ENCODE assay signal across 8 cellular contexts in genomic region chr15:65184305-65184943, GRCh38. TPM values are rescaled to one million over a fixed set of nuclear protein-coding genes. Genes with fewer than 3 reads are reported as not detected.
DNase-seq lines count a peak whose midpoint lies in the region; ATAC-seq and TF ChIP-seq lines count a peak whose summit lies in the region.

No MANE protein-coding gene starts in this region.

- TF ChIP-seq CTCF in heart left ventricle (IDR thresholded peaks at IDR 0.05) = no peak

- no peaks in the 10 kb centered on the region for H3K27me3 ChIP-seq in heart left ventricle

- no peaks in the 10 kb centered on the region for H3K27me3 Mint-ChIP-seq in activated naive CD8-positive, alpha-beta T cell treated with anti-CD3 and anti-CD28 coated beads for 36 hours

- peaks cover 0 to 35% (median 18%) of the 10 kb centered on the region in 12 donors for H3K4me1 ChIP-seq in heart left ventricle

- H3K36me3 Mint-ChIP-seq in activated naive CD8-positive, alpha-beta T cell treated with anti-CD3 and anti-CD28 coated beads for 36 hours = peaks cover 21% of the 10 kb centered on the region

- intact Hi-C loops in Right ventricle myocardium inferior (cut with DNase I) (loop anchor here (2.0 to 10.0 kb wide), 2 partner anchors 50 to 120 kb away; partner anchors contain the start of genes PDCD7 and RNU5B-1), cardiac septum (cut with DNase I) (loop anchor here (2.0 kb wide), 1 partner anchor 52 kb away; the partner anchor contains the start of gene PDCD7), heart left ventricle (cut with DNase I) (loop anchor here in 2 of 10 donors (2.0 to 5.0 kb wide), 3 partner anchors 52 to 120 kb away; partner anchors contain the start of genes PDCD7 (in 1 of the 2), RNU5A-1 (in 1 of the 2) and RNU5B-1 (in 1 of the 2))

- H3K4me3 Mint-ChIP-seq in activated naive CD8-positive, alpha-beta T cell treated with anti-CD3 and anti-CD28 coated beads for 36 hours = peak overlapping the region; percentile 97

- no peak for TF ChIP-seq POLR2A in heart left ventricle (IDR thresholded peaks at IDR 0.05)

- H3K4me3 ChIP-seq in heart left ventricle = peak overlapping the region; percentile 60 to 100 (median 86)

- H3K27ac ChIP-seq in heart left ventricle = peak overlapping the region; percentile 62 to 99 (median 96)

- no peaks in the 10 kb centered on the region for H3K9me3 Mint-ChIP-seq in activated naive CD8-positive, alpha-beta T cell treated with anti-CD3 and anti-CD28 coated beads for 36 hours

- no peak for DNase-seq in Right ventricle myocardium inferior (ENCODE audit: missing footprints)
- no peak for DNase-seq in cardiac septum (ENCODE audit: low spot score)
- peak; percentile 68 for DNase-seq in RPMI7951 (ENCODE audit: low read depth)
- DNase-seq in activated naive CD8-positive, alpha-beta T cell treated with anti-CD3 and anti-CD28 coated beads for 36 hours = peak; percentile 49
- DNase-seq in heart left ventricle = peak; percentile 56 to 77 (median 62)
- DNase-seq in pons (ENCODE audit: low spot score) = peak; percentile 46
- DNase-seq in COR-L47 (lab: John Stamatoyannopoulos, UW) = no peak

- no peaks in the 10 kb centered on the region for H3K9me3 ChIP-seq in heart left ventricle

- H3K36me3 ChIP-seq in heart left ventricle = peaks cover 0 to 20% (median 9%) of the 10 kb centered on the region in 9 donors

- H3K27ac Mint-ChIP-seq in activated naive CD8-positive, alpha-beta T cell treated with anti-CD3 and anti-CD28 coated beads for 36 hours = peak overlapping the region; percentile 90

- 0 to 1% (median 0%) methylated on average over 25 to 36 of the region's 36 CpGs for WGBS in heart left ventricle, 4 donors

- peaks cover 30% of the 10 kb centered on the region for H3K4me1 Mint-ChIP-seq in activated naive CD8-positive, alpha-beta T cell treated with anti-CD3 and anti-CD28 coated beads for 36 hours

- ATAC-seq in Right ventricle myocardium inferior (peak; percentile 42), HG03175 (IDR thresholded peaks at IDR 0.05; ENCODE audit: unreplicated experiment) (peak; percentile 34), heart left ventricle (peak; percentile 37 to 65 (median 48))

RNA-seq across cellular contexts. Expression of gene CLPX, which starts 0.7 kb away (rescaled TPM):
- total RNA-seq in Right ventricle myocardium inferior (54.6 TPM), cardiac septum (55.9 TPM), heart left ventricle (10 to 100 TPM; 43.8 to 64.8 (median 57.2) TPM)
- total RNA-seq in RPMI7951 (2014; rRNA removed; shearing (Covaris generic)) = 24.9 and 26.9 TPM in 2 replicates
- total RNA-seq in activated naive CD8-positive, alpha-beta T cell treated with anti-CD3 and anti-CD28 coated beads for 36 hours = 10 to 100 TPM; 70.6 to 74.9 TPM
- polyA plus RNA-seq in heart left ventricle = 10 to 100 TPM; 11.2 to 29.2 TPM

RNA-seq across cellular contexts. Expression of gene CILP, which starts 26.8 kb away (rescaled TPM):
- total RNA-seq in Right ventricle myocardium inferior = 15.7 TPM
- total RNA-seq in cardiac septum = 24.0 TPM
- 0.10 TPM in 1 of 2 replicates, not detected in the other for total RNA-seq in RPMI7951 (2014; rRNA removed; shearing (Covaris generic))
- total RNA-seq in activated naive CD8-positive, alpha-beta T cell treated with anti-CD3 and anti-CD28 coated beads for 36 hours = not detected
- total RNA-seq in heart left ventricle = 10 to 100 TPM in 6 of 9 donors, 1 to 10 TPM in 3; 6.2 to 58.5 (median 12.3) TPM
- polyA plus RNA-seq in heart left ventricle = 10 to 100 TPM in 1 of 2 donors, under 1 TPM in 1; 0.76 to 12.0 TPM

RNA-seq across cellular contexts. Expression of gene PDCD7, which starts 50.8 kb away (rescaled TPM):
- 17.9 TPM for total RNA-seq in Right ventricle myocardium inferior
- total RNA-seq in cardiac septum = 17.4 TPM
- 15.1 and 19.1 TPM in 2 replicates for total RNA-seq in RPMI7951 (2014; rRNA removed; shearing (Covaris generic))
- total RNA-seq in activated naive CD8-positive, alpha-beta T cell treated with anti-CD3 and anti-CD28 coated beads for 36 hours = 10 to 100 TPM; 33.1 to 34.3 TPM
- 10 to 100 TPM in 8 of 9 donors, 1 to 10 TPM in 1; 9.5 to 21.9 (median 13.9) TPM for total RNA-seq in heart left ventricle
- 10 to 100 TPM; 10.6 to 11.1 TPM for polyA plus RNA-seq in heart left ventricle

Comparison
In these comparisons a context has a peak if more than half of its experiments do, and no peak if none do; other contexts are left out.
1. DNase-seq: peak in RPMI7951 (single experiment), activated naive CD8-positive, alpha-beta T cell treated with anti-CD3 and anti-CD28 coated beads for 36 hours (single experiment), heart left ventricle (5 of 5) and pons (single experiment); none in Right ventricle myocardium inferior (single experiment), cardiac septum (single experiment) and COR-L47 (single experiment).
2. Peak in every context shown above with its lines, with median percentiles within 50 percentile points of each other: ATAC-seq.